20 cellular contexts compared by ENCODE assay signal in the genomic region with DNA sequence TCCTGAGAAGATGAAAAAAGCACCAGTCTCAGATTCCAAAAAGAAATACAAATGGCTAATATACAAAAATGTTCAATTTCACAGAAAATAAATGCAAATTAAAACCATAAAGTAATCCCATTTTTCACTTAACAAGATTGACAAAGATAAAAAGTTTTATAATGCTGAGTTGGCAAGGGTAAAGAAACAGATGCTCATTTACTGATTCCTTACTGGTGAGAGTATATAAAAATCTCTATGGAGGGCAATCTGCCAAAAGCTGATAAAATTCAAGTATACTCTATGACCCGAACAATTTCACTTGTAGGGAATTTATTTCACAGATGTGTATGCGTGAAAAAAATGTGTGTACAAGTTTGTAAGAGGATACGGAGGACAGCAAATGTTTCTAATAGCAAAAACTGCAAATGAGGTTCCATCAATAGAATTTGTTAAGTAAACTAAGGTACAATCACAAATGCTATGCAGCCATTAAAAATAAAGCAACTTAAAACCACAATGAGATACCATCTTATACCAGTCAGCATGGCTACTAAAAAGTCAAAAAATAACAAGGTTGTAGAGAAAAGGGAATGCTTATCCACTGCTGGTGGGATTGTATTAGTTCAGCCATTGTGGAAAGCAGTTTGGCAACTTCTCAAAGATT. TPM values are rescaled to one million over a fixed set of nuclear protein-coding genes. Genes with fewer than 3 reads are reported as not detected.
DNase-seq lines count a peak whose midpoint lies in the region; ATAC-seq and TF ChIP-seq lines count a peak whose summit lies in the region.
"Had no signal": no experiment of that assay in that cellular context is flagged by ENCODE, and none has a peak within 500 bp of the region (broad histone marks: within the 10 kb centered on the region; RNA-seq: fewer than 3 reads in every experiment).

No MANE protein-coding gene starts in this region.

- H3K27ac ChIP-seq in dorsolateral prefrontal cortex, result no peak overlapping the region
- H3K27ac ChIP-seq: KMS-11 had no signal

- H3K36me3 Mint-ChIP-seq in activated naive CD4-positive, alpha-beta T cell treated with anti-CD3 and anti-CD28 coated beads, Interleukin-2, amount 50 U/mL, for 24 hours, result peaks cover 27% of the 10 kb centered on the region
- H3K36me3 Mint-ChIP-seq in central memory CD8-positive, alpha-beta T cell (ENCODE audit: insufficient read depth), result peaks cover 40% of the 10 kb centered on the region

- no peak for TF ChIP-seq CTCF in dorsolateral prefrontal cortex (IDR thresholded peaks at IDR 0.05 in 54 of 56, conservative IDR thresholded peaks at IDR 0.05 in 2 of 56; ENCODE audit: low read depth in 1 of 56, partially characterized antibody in 56 of 56)
- TF ChIP-seq CTCF in BE2C (IDR thresholded peaks at IDR 0.05; ENCODE audit: low read depth, low read length), result no peak

- H3K27ac Mint-ChIP-seq in activated naive CD4-positive, alpha-beta T cell treated with anti-CD3 and anti-CD28 coated beads, Interleukin-2, amount 50 U/mL, for 24 hours, result peak overlapping the region; percentile 74
- H3K27ac Mint-ChIP-seq in central memory CD8-positive, alpha-beta T cell (ENCODE audit: low read depth), result peak overlapping the region; percentile 29

- H3K9me3 ChIP-seq in skeletal muscle satellite cell (replicated peaks; ENCODE audit: low read length), result no peaks in the 10 kb centered on the region
- peaks cover 4% of the 10 kb centered on the region; the same call in 1 of the 2 replicates for H3K9me3 ChIP-seq in BE2C

- H3K4me3 ChIP-seq in skeletal muscle satellite cell (ENCODE audit: low read length), result no peak overlapping the region
- H3K4me3 ChIP-seq in dorsolateral prefrontal cortex, result no peak overlapping the region
- H3K4me3 ChIP-seq in BE2C (ENCODE audit: low read depth, low read length), result no peak overlapping the region
- H3K4me3 ChIP-seq: lung had no signal

- no peak overlapping the region for H3K9ac ChIP-seq in skeletal muscle satellite cell (ENCODE audit: low read depth, low read length)
- H3K9ac ChIP-seq: KMS-11 had no signal

- H3K27me3 ChIP-seq in skeletal muscle satellite cell (ENCODE audit: control insufficient read depth, insufficient read depth, low read length) (no peaks in the 10 kb centered on the region), dorsolateral prefrontal cortex (no peaks in the 10 kb centered on the region), BE2C (no peaks in the 10 kb centered on the region)

- H3K4me3 Mint-ChIP-seq in activated naive CD4-positive, alpha-beta T cell treated with anti-CD3 and anti-CD28 coated beads, Interleukin-2, amount 50 U/mL, for 24 hours, result peak overlapping the region; percentile 44
- H3K4me3 Mint-ChIP-seq in central memory CD8-positive, alpha-beta T cell, result no peak overlapping the region
- H3K4me3 Mint-ChIP-seq: stimulated activated naive CD8-positive, alpha-beta T cell treated with anti-CD3 and anti-CD28 coated beads, Interleukin-15, amount 100 ng/mL, for 72 hours had no signal

- intact Hi-C loops in dorsolateral prefrontal cortex (cut with DNase I), result no loop called here

- no peak for ATAC-seq in central memory CD8-positive, alpha-beta T cell (replicated peaks; ENCODE audit: extremely low read depth, poor library complexity, severe bottlenecking)
- no peak for ATAC-seq in HG03439 (IDR thresholded peaks at IDR 0.05; ENCODE audit: unreplicated experiment)
- ATAC-seq: activated CD4-positive, CD25-positive, alpha-beta regulatory T cell treated with anti-CD3 and anti-CD28 coated beads, Interleukin-2, amount 50 U/mL, for 24 hours; sciatic nerve; stimulated activated naive CD8-positive, alpha-beta T cell treated with anti-CD3 and anti-CD28 coated beads, Interleukin-15, amount 100 ng/mL, for 72 hours had no signal

- peaks cover 92% of the 10 kb centered on the region for H3K4me1 Mint-ChIP-seq in activated naive CD4-positive, alpha-beta T cell treated with anti-CD3 and anti-CD28 coated beads, Interleukin-2, amount 50 U/mL, for 24 hours
- peaks cover 85% of the 10 kb centered on the region for H3K4me1 Mint-ChIP-seq in central memory CD8-positive, alpha-beta T cell

- H3K4me1 ChIP-seq in skeletal muscle satellite cell (ENCODE audit: control insufficient read depth, insufficient read depth, low read length) (peaks cover 50% of the 10 kb centered on the region), BE2C (no peaks in the 10 kb centered on the region)

- H3K36me3 ChIP-seq in skeletal muscle satellite cell (ENCODE audit: insufficient read depth, low read length), result peaks cover 21% of the 10 kb centered on the region
- H3K36me3 ChIP-seq in BE2C, result peaks cover 71% of the 10 kb centered on the region

- no peaks in the 10 kb centered on the region for H3K27me3 Mint-ChIP-seq in activated naive CD4-positive, alpha-beta T cell treated with anti-CD3 and anti-CD28 coated beads, Interleukin-2, amount 50 U/mL, for 24 hours
- H3K27me3 Mint-ChIP-seq in central memory CD8-positive, alpha-beta T cell, result no peaks in the 10 kb centered on the region
- H3K27me3 Mint-ChIP-seq: stimulated activated naive CD8-positive, alpha-beta T cell treated with anti-CD3 and anti-CD28 coated beads, Interleukin-15, amount 100 ng/mL, for 72 hours had no signal

- H3K9me3 Mint-ChIP-seq in activated naive CD4-positive, alpha-beta T cell treated with anti-CD3 and anti-CD28 coated beads, Interleukin-2, amount 50 U/mL, for 24 hours, result no peaks in the 10 kb centered on the region
- H3K9me3 Mint-ChIP-seq in central memory CD8-positive, alpha-beta T cell, result no peaks in the 10 kb centered on the region

- H3K4me2 ChIP-seq in skeletal muscle satellite cell (ENCODE audit: low read length), result peak overlapping the region; percentile 26
- H3K4me2 ChIP-seq: KMS-11 had no signal

- DNase-seq in activated naive CD4-positive, alpha-beta T cell treated with anti-CD3 and anti-CD28 coated beads, Interleukin-2, amount 50 U/mL, for 16 hours, result no peak
- DNase-seq in M059J (ENCODE audit: low read depth), result peak; percentile 67
- DNase-seq in central memory CD8-positive, alpha-beta T cell (ENCODE audit: low spot score in 2 of 2), result no peak
- DNase-seq in dorsolateral prefrontal cortex, result no peak
- DNase-seq in BE2C, result no peak
- DNase-seq: activated effector memory CD4-positive, alpha-beta T cell treated with anti-CD3 and anti-CD28 coated beads, Interleukin-2, amount 50 U/mL, for 16 hours; anterior cingulate cortex; GF-D8; NCI-H1092; NCI-H2227 treated with DMSO at 0.1 percent for 48 hours; Right ventricle myocardium superior; stimulated activated CD4-positive, alpha-beta T cell treated with anti-CD3 and anti-CD28 coated beads, Interleukin-1b, Interleukin-23, amount 100 ng/mL, for 48 hours; stimulated activated naive CD8-positive, alpha-beta T cell treated with anti-CD3 and anti-CD28 coated beads, Interleukin-15, amount 100 ng/mL, for 72 hours had no signal

RNA-seq across cellular contexts. Expression of a gene that starts 23.5 kb away (rescaled TPM):
- total RNA-seq in M059J (2014; rRNA removed; shearing (Covaris generic)), result 120 and 198 TPM in 2 replicates
- total RNA-seq in skeletal muscle satellite cell (2012; rRNA removed), result 143 and 146 TPM in 2 replicates
- total RNA-seq in dorsolateral prefrontal cortex, result 100 to 1,000 TPM in 19 of 120 experiments, 10 to 100 TPM in 101; 72.2 to 110 (median 93.0) TPM
- polyA plus RNA-seq in BE2C (2012; ENCODE audit: insufficient read depth, insufficient read length, low read depth), result 119 TPM
